Comparison of ENCODE assay signal across 1 cellular context in genomic region chr1:201166964-201167624, GRCh38.
TF ChIP-seq lines count a peak whose summit lies in the region.

No MANE protein-coding gene starts in this region.

TF ChIP-seq in HEK293, 187 proteins besides CTCF, POLR2A, EP300 and RAD21 (continued from another document):
- no peak for TF ChIP-seq REST (tag by site-specific recombination; IDR thresholded peaks at IDR 0.05)
- TF ChIP-seq ZNF660 (tag by site-specific recombination; IDR thresholded peaks at IDR 0.05): no peak
- no peak for TF ChIP-seq SP3 (tag by site-specific recombination; IDR thresholded peaks at IDR 0.05)
- no peak for TF ChIP-seq ZNF639 (tag by site-specific recombination; IDR thresholded peaks at IDR 0.05)
- no peak for TF ChIP-seq ZNF155 (tag by site-specific recombination; IDR thresholded peaks at IDR 0.05)
- TF ChIP-seq GFI1B (tag by site-specific recombination; IDR thresholded peaks at IDR 0.05): no peak
- 0 out of 2 replicates have a peak, but pooled peaks have one; percentile 12 for TF ChIP-seq IKZF3 (tag by site-specific recombination; IDR thresholded peaks at IDR 0.05)
- TF ChIP-seq ZNF704 (tag by site-specific recombination; IDR thresholded peaks at IDR 0.05): no peak
- TF ChIP-seq ZNF777 (tag by site-specific recombination; IDR thresholded peaks at IDR 0.05; ENCODE audit: borderline replicate concordance): no peak
- no peak for TF ChIP-seq ZNF239 (tag by site-specific recombination; IDR thresholded peaks at IDR 0.05)
- no peak for TF ChIP-seq ZNF23 (tag by site-specific recombination; IDR thresholded peaks at IDR 0.05; ENCODE audit: borderline replicate concordance)
- no peak for TF ChIP-seq ZNF184 (tag by site-specific recombination; IDR thresholded peaks at IDR 0.05)
- peak; percentile 72 for TF ChIP-seq PRDM6 (tag by site-specific recombination; IDR thresholded peaks at IDR 0.05)
